In the genomic region with DNA sequence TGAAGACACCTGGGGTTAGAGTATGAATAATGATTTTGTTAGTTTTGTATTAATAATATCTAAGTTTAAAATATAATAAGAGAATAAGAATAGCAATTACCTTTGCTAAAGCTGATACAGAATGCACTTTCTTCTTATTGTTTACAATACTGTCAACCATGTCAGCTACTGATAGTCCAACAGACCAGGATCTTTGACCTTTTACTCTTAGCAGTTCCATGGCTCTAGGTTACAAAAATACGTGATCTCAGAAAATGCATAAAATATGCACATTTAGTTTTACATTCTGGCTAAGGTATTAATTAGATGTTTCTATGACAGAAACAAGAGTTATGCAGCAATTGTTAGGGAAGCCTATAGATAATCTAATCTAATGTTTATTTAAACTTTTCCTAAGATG, we compare ENCODE assay signal across 9 cellular contexts.
"Had no signal": no experiment of that assay in that cellular context is flagged by ENCODE, and none has a peak within 500 bp of the region (broad histone marks: within the 10 kb centered on the region; RNA-seq: fewer than 3 reads in every experiment).

No MANE protein-coding gene starts in this region.

- H3K4me1 ChIP-seq: HAP-1 had no signal

- H3K9ac ChIP-seq: GM23248 had no signal

- H2AFZ ChIP-seq: GM23248 had no signal

- FAIRE-seq: K562 had no signal

- ATAC-seq: HCT116, K562 had no signal

- H3K27ac Mint-ChIP-seq: HFFc6 had no signal

- H3K4me3 ChIP-seq: GM23248, HAP-1, K562 had no signal

- H3K27ac ChIP-seq: GM23248, HL-60 had no signal

- H3K9me3 ChIP-seq: HAP-1 had no signal

- H3K4me3 Mint-ChIP-seq: HFFc6 had no signal

- DNase-seq: GM23248, GOT3, H7, HFFc6, IMR-90 had no signal
